Comparison of ENCODE assay signal across 19 cellular contexts in genomic region chr6:147922764-147923163, GRCh38.
DNase-seq lines count a peak whose midpoint lies in the region; TF ChIP-seq lines count a peak whose summit lies in the region.
"Had no signal": no experiment of that assay in that cellular context is flagged by ENCODE, and none has a peak within 500 bp of the region (broad histone marks: within the 10 kb centered on the region; RNA-seq: fewer than 3 reads in every experiment).

No MANE protein-coding gene starts in this region.

- H3K18ac ChIP-seq in mesenchymal stem cell (ENCODE audit: low read depth in 1 of 2, low read length in 2 of 2) = no peak overlapping the region

- no peak overlapping the region for H3K4ac ChIP-seq in mesenchymal stem cell (ENCODE audit: low read depth in 1 of 2, low read length in 2 of 2)

- TF ChIP-seq RAD21 in neural cell (conservative IDR thresholded peaks at IDR 0.05) = peak; percentile 18

- no peak overlapping the region for H2AK5ac ChIP-seq in mesenchymal stem cell (ENCODE audit: low read length, severe bottlenecking)

- H3K79me2 ChIP-seq in neural cell (replicated peaks; ENCODE audit: insufficient read depth, low read length) = peaks cover 3% of the 10 kb centered on the region

- H3K4me1 ChIP-seq in mesenchymal stem cell (ENCODE audit: control insufficient read depth, insufficient read depth, low read depth, low read length) = no peaks in the 10 kb centered on the region
- H3K4me1 ChIP-seq in SJCRH30 = no peaks in the 10 kb centered on the region; the same call in 1 of the 2 replicates
- H3K4me1 ChIP-seq: A549, BLaER1 had no signal

- no peak overlapping the region for H2BK5ac ChIP-seq in mesenchymal stem cell (ENCODE audit: low read depth, low read length, poor library complexity, severe bottlenecking)

- peaks cover 5% of the 10 kb centered on the region for H3K9me3 Mint-ChIP-seq in activated naive CD8-positive, alpha-beta T cell treated with anti-CD3 and anti-CD28 coated beads for 36 hours

- H3K14ac ChIP-seq in mesenchymal stem cell (ENCODE audit: low read length in 2 of 2) = no peak overlapping the region

- intact Hi-C loops in posterior cingulate gyrus (cut with DNase I) = no loop called here

- no peak overlapping the region for H3K27ac Mint-ChIP-seq in activated naive CD8-positive, alpha-beta T cell treated with anti-CD3 and anti-CD28 coated beads for 36 hours
- H3K27ac Mint-ChIP-seq: CD14-positive monocyte; CD4-positive, alpha-beta memory T cell; HFFc6 had no signal

- no peaks in the 10 kb centered on the region for H3K9me2 ChIP-seq in neural cell (ENCODE audit: insufficient read depth, low read length)

- no peak overlapping the region for H3K27ac ChIP-seq in mesenchymal stem cell (ENCODE audit: low read length, poor library complexity, severe bottlenecking)
- no peak overlapping the region for H3K27ac ChIP-seq in neural cell (ENCODE audit: low read length)
- no peak overlapping the region for H3K27ac ChIP-seq in SJCRH30
- H3K27ac ChIP-seq: A549, BLaER1 had no signal

- peak; percentile 19 for DNase-seq in NCI-H146 treated with DMSO at 0.1 percent for 48 hours (lab: John Stamatoyannopoulos, UW; ENCODE audit: unreplicated experiment)
- DNase-seq in NCI-H69 (lab: John Stamatoyannopoulos, UW) = peak; percentile 49
- DNase-seq in mesenchymal stem cell = peak; percentile 18
- DNase-seq in posterior cingulate gyrus = no peak
- no peak for DNase-seq in SJCRH30
- no peak for DNase-seq in A172 (ENCODE audit: low spot score)
- DNase-seq in activated naive CD8-positive, alpha-beta T cell treated with anti-CD3 and anti-CD28 coated beads for 36 hours = no peak
- DNase-seq: CD4-positive, alpha-beta memory T cell; DMS153; DMS79; GDM1; GOT3; H7; HFFc6; IMR-90 had no signal

- H4K8ac ChIP-seq in mesenchymal stem cell (ENCODE audit: low read length) = no peak overlapping the region

- no peaks in the 10 kb centered on the region for H3K4me1 Mint-ChIP-seq in activated naive CD8-positive, alpha-beta T cell treated with anti-CD3 and anti-CD28 coated beads for 36 hours
- H3K4me1 Mint-ChIP-seq: CD14-positive monocyte had no signal

- no peak overlapping the region for H3K4me3 Mint-ChIP-seq in activated naive CD8-positive, alpha-beta T cell treated with anti-CD3 and anti-CD28 coated beads for 36 hours
- H3K4me3 Mint-ChIP-seq: CD14-positive monocyte; CD4-positive, alpha-beta memory T cell; HFFc6 had no signal

- TF ChIP-seq CTCF in neural cell (IDR thresholded peaks at IDR 0.05; ENCODE audit: poor library complexity, severe bottlenecking) = no peak

- no peaks in the 10 kb centered on the region for H3K36me3 ChIP-seq in mesenchymal stem cell (ENCODE audit: control insufficient read depth in 1 of 2, insufficient read depth in 2 of 2, low read depth in 1 of 2, low read length in 2 of 2)
- no peaks in the 10 kb centered on the region for H3K36me3 ChIP-seq in neural cell (ENCODE audit: insufficient read depth, low read length)
- no peaks in the 10 kb centered on the region for H3K36me3 ChIP-seq in SJCRH30
- H3K36me3 ChIP-seq: BLaER1 had no signal

- H2BK120ac ChIP-seq in mesenchymal stem cell (ENCODE audit: low read depth, low read length) = no peak overlapping the region

- no peaks in the 10 kb centered on the region for H3K79me1 ChIP-seq in mesenchymal stem cell (replicated peaks; ENCODE audit: low read length, poor library complexity, severe bottlenecking)

- H3K27me3 ChIP-seq in mesenchymal stem cell (ENCODE audit: control insufficient read depth in 1 of 2, insufficient read depth in 1 of 2, low read length in 2 of 2) = no peaks in the 10 kb centered on the region
- H3K27me3 ChIP-seq in neural cell (ENCODE audit: insufficient read depth, low read depth, low read length) = no peaks in the 10 kb centered on the region
- H3K27me3 ChIP-seq in SJCRH30 = no peaks in the 10 kb centered on the region
- H3K27me3 ChIP-seq: BLaER1 had no signal

- H3K4me2 ChIP-seq in mesenchymal stem cell (ENCODE audit: low read length, poor library complexity, severe bottlenecking) = no peak overlapping the region
- H3K4me2 ChIP-seq in neural cell (ENCODE audit: low read length) = no peak overlapping the region
- H3K4me2 ChIP-seq: A549, BLaER1 had no signal

- no peaks in the 10 kb centered on the region for H3K27me3 Mint-ChIP-seq in activated naive CD8-positive, alpha-beta T cell treated with anti-CD3 and anti-CD28 coated beads for 36 hours
- H3K27me3 Mint-ChIP-seq: CD4-positive, alpha-beta memory T cell had no signal

- no peak for TF ChIP-seq EP300 in neural cell (conservative IDR thresholded peaks at IDR 0.05; ENCODE audit: poor library complexity, severe bottlenecking)

- H4K20me1 ChIP-seq in neural cell (ENCODE audit: insufficient read depth) = no peaks in the 10 kb centered on the region
- H4K20me1 ChIP-seq: BLaER1 had no signal

- 47% methylated on average over 6 of the region's 6 CpGs for WGBS in mesenchymal stem cell

- no peak overlapping the region for H2BK12ac ChIP-seq in mesenchymal stem cell (ENCODE audit: low read length in 2 of 2)

- H2BK15ac ChIP-seq in mesenchymal stem cell (ENCODE audit: low read depth, poor library complexity, severe bottlenecking) = no peak overlapping the region

- H3K9ac ChIP-seq in mesenchymal stem cell (ENCODE audit: low read length) (no peak overlapping the region), neural cell (ENCODE audit: low read length) (no peak overlapping the region)
- H3K9ac ChIP-seq: BLaER1 had no signal

- no peak overlapping the region for H3K23ac ChIP-seq in mesenchymal stem cell (ENCODE audit: low read length in 2 of 2)

- H3K9me3 ChIP-seq in mesenchymal stem cell (ENCODE audit: control insufficient read depth, low read length) (peaks cover 9% of the 10 kb centered on the region), neural cell (ENCODE audit: low read length) (peaks cover 4% of the 10 kb centered on the region), SJCRH30 (replicated peaks) (peaks cover 27% of the 10 kb centered on the region)

- no peak overlapping the region for H4K91ac ChIP-seq in mesenchymal stem cell (ENCODE audit: low read length)

- no peak overlapping the region for H3K4me3 ChIP-seq in mesenchymal stem cell (ENCODE audit: insufficient read depth in 1 of 2, low read depth in 1 of 2, low read length in 2 of 2)
- H3K4me3 ChIP-seq in neural cell (ENCODE audit: low read length) = peak overlapping the region; percentile 11
- no peak overlapping the region for H3K4me3 ChIP-seq in SJCRH30
- H3K4me3 ChIP-seq: A549, BLaER1 had no signal

- H2AFZ ChIP-seq in mesenchymal stem cell (ENCODE audit: low read depth, low read length) (no peak overlapping the region), neural cell (ENCODE audit: low read depth, low read length) (no peak overlapping the region)

- H3K36me3 Mint-ChIP-seq in activated naive CD8-positive, alpha-beta T cell treated with anti-CD3 and anti-CD28 coated beads for 36 hours = no peaks in the 10 kb centered on the region
- H3K36me3 Mint-ChIP-seq: CD14-positive monocyte had no signal

- no peaks in the 10 kb centered on the region for H3F3A ChIP-seq in neural cell (ENCODE audit: insufficient read depth, low read length, poor library complexity, severe bottlenecking)

TF ChIP-seq in neural cell, 6 proteins besides CTCF, POLR2A, EP300 and RAD21:
- TF ChIP-seq, protein P1, sequence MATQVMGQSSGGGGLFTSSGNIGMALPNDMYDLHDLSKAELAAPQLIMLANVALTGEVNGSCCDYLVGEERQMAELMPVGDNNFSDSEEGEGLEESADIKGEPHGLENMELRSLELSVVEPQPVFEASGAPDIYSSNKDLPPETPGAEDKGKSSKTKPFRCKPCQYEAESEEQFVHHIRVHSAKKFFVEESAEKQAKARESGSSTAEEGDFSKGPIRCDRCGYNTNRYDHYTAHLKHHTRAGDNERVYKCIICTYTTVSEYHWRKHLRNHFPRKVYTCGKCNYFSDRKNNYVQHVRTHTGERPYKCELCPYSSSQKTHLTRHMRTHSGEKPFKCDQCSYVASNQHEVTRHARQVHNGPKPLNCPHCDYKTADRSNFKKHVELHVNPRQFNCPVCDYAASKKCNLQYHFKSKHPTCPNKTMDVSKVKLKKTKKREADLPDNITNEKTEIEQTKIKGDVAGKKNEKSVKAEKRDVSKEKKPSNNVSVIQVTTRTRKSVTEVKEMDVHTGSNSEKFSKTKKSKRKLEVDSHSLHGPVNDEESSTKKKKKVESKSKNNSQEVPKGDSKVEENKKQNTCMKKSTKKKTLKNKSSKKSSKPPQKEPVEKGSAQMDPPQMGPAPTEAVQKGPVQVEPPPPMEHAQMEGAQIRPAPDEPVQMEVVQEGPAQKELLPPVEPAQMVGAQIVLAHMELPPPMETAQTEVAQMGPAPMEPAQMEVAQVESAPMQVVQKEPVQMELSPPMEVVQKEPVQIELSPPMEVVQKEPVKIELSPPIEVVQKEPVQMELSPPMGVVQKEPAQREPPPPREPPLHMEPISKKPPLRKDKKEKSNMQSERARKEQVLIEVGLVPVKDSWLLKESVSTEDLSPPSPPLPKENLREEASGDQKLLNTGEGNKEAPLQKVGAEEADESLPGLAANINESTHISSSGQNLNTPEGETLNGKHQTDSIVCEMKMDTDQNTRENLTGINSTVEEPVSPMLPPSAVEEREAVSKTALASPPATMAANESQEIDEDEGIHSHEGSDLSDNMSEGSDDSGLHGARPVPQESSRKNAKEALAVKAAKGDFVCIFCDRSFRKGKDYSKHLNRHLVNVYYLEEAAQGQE (IDR thresholded peaks at IDR 0.05; ENCODE audit: borderline replicate concordance) = no peak
- peak; percentile 55 for TF ChIP-seq POLR2AphosphoS5 (IDR thresholded peaks at IDR 0.05)
TF ChIP-seq in neural cell: peak in this region for 1.

Comparison
In these comparisons a context has a peak if more than half of its experiments do, and no peak if none do; other contexts are left out.
1. DNase-seq: peak in NCI-H146 treated with DMSO at 0.1 percent for 48 hours (single experiment), NCI-H69 (single experiment) and mesenchymal stem cell (single experiment); none in posterior cingulate gyrus (0 of 10), SJCRH30 (0 of 2), A172 (single experiment) and activated naive CD8-positive, alpha-beta T cell treated with anti-CD3 and anti-CD28 coated beads for 36 hours (single experiment).